ENCODE assay signal across 1 cellular context in the genomic region with DNA sequence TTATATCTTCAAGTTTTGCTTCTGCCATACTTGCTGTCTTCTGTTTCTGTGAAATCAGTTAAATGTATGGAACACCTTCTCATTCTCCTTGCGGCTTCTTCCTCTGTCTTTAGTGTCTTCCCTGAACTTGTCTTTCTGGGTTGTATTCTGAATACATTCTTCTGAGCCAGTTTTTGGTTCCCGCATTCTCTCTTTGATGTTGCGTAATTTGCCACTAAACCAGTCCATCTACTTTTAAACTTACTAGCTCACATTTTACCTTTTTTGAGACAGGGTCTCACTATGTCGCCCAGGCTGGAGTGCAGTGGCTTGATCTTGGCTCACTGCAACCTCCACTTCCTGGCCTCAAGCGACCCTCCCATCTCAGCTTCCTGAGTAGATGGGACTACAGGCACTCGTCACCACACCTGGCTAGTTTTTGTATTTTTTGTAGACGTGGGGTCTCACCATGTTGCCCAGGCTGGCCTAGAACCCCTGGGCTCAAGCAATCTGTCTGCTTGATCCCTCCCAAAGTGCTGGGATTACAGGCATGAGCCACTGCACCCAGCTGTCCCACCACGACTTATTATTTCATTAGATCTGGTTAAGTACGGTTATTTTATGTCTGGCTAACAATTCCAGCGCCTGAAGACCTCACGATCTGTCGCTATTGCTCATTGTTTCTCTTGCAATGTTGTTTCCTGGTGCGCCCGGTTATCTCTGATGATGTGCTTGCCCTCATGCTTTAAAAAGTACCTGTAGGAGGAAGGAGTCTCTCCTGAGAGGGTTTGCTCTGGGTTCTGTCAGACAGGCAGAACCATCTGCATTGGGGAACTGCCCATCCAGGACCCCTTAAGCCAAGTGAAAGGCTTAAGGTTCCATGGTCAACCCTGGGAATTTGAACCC.
A peak's percentile ranks its signal among the peaks of the same experiment; 100 is the strongest.
TF ChIP-seq lines count a peak whose summit lies in the region.

No MANE protein-coding gene starts in this region.

TF ChIP-seq in IMR-90, 13 proteins besides CTCF, POLR2A, EP300 and RAD21:
- TF ChIP-seq CEBPB (IDR thresholded peaks at IDR 0.05; ENCODE audit: low read depth, low read length), result peak; percentile 81
- TF ChIP-seq, protein P1, sequence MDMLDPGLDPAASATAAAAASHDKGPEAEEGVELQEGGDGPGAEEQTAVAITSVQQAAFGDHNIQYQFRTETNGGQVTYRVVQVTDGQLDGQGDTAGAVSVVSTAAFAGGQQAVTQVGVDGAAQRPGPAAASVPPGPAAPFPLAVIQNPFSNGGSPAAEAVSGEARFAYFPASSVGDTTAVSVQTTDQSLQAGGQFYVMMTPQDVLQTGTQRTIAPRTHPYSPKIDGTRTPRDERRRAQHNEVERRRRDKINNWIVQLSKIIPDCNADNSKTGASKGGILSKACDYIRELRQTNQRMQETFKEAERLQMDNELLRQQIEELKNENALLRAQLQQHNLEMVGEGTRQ (IDR thresholded peaks at IDR 0.05; ENCODE audit: low read depth, low read length), result no peak
